ENCODE assay signal across 7 cellular contexts in genomic region chr2:98757904-98758421, GRCh38. TPM values are rescaled to one million over a fixed set of nuclear protein-coding genes. Genes with fewer than 3 reads are reported as not detected.
A peak's percentile ranks its signal among the peaks of the same experiment; 100 is the strongest.
DNase-seq lines count a peak whose midpoint lies in the region; ATAC-seq, FAIRE-seq and TF ChIP-seq lines count a peak whose summit lies in the region.

No MANE protein-coding gene starts in this region.

- H3K4me1 Mint-ChIP-seq in activated T-cell treated with anti-CD3 and anti-CD28 coated beads, Interleukin-2, amount 50 U/mL, for 24 hours (ENCODE audit: low read depth), result peaks cover 57% of the 10 kb centered on the region

- ATAC-seq in HG02798 (IDR thresholded peaks at IDR 0.05; ENCODE audit: poor library complexity, unreplicated experiment) (peak; percentile 85), psoas muscle (peak; percentile 37 to 86 (median 70))

- peaks cover 2% of the 10 kb centered on the region for H3K9me3 Mint-ChIP-seq in activated T-cell treated with anti-CD3 and anti-CD28 coated beads, Interleukin-2, amount 50 U/mL, for 24 hours

- 18 to 22% (median 20%) methylated on average over 9 of the region's 9 CpGs for WGBS in psoas muscle, 3 donors

- H3K27ac ChIP-seq in psoas muscle, result no peak overlapping the region

- peaks cover 0 to 5% (median 2%) of the 10 kb centered on the region in 3 donors for H3K27me3 ChIP-seq in psoas muscle (ENCODE audit: insufficient read depth in 3 of 3, low read length in 2 of 3)

- peak; percentile 95 for FAIRE-seq in GM18507 (lab: Jason Lieb, UNC)

- DNase-seq in GM18507 (ENCODE audit: extremely low spot score, insufficient read length, low read depth) (peak; percentile 66), NCI-H2196 treated with DMSO at 0.1 percent for 48 hours (lab: John Stamatoyannopoulos, UW; ENCODE audit: unreplicated experiment) (peak; percentile 79), fibroblast of peridontal ligament (ENCODE audit: extremely low read depth) (peak; percentile 42), psoas muscle (peak; percentile 55 to 69), HuH-7 (ENCODE audit: low spot score) (no peak)
- peak; percentile 64 for DNase-seq in activated T-cell treated with anti-CD3 and anti-CD28 coated beads, Interleukin-2, amount 50 U/mL, for 24 hours

- H3K27me3 Mint-ChIP-seq in activated T-cell treated with anti-CD3 and anti-CD28 coated beads, Interleukin-2, amount 50 U/mL, for 24 hours, result no peaks in the 10 kb centered on the region

- H3K4me3 ChIP-seq in psoas muscle, result no peak overlapping the region

- H3K4me3 Mint-ChIP-seq in activated T-cell treated with anti-CD3 and anti-CD28 coated beads, Interleukin-2, amount 50 U/mL, for 24 hours, result peak overlapping the region; percentile 55

- peak overlapping the region; percentile 91 for H3K27ac Mint-ChIP-seq in activated T-cell treated with anti-CD3 and anti-CD28 coated beads, Interleukin-2, amount 50 U/mL, for 24 hours

- TF ChIP-seq CTCF in psoas muscle (IDR thresholded peaks at IDR 0.05), result no peak

- no peaks in the 10 kb centered on the region for H3K9me3 ChIP-seq in psoas muscle

- H3K36me3 Mint-ChIP-seq in activated T-cell treated with anti-CD3 and anti-CD28 coated beads, Interleukin-2, amount 50 U/mL, for 24 hours (ENCODE audit: low read depth), result no peaks in the 10 kb centered on the region

- H3K4me1 ChIP-seq in psoas muscle, result no peaks in the 10 kb centered on the region

- H3K36me3 ChIP-seq in psoas muscle (ENCODE audit: insufficient read depth in 1 of 2, low read depth in 1 of 2), result no peaks in the 10 kb centered on the region

- intact Hi-C loops in psoas muscle (cut with DNase I), result no loop called here

RNA-seq across cellular contexts. Expression of gene MGAT4A, which starts 27.0 kb away (rescaled TPM):
- total RNA-seq in psoas muscle, result 10 to 100 TPM in 2 of 4 donors, 1 to 10 TPM in 2; 7.0 to 12.3 (median 9.0) TPM
- polyA plus RNA-seq in psoas muscle, result 10 to 100 TPM in 1 of 3 donors, 1 to 10 TPM in 2; 3.0 to 10.6 (median 6.7) TPM
